ENCODE assay signal across 8 cellular contexts in genomic region chr11:102318469-102318868, GRCh38. TPM values are rescaled to one million over a fixed set of nuclear protein-coding genes. Genes with fewer than 3 reads are reported as not detected.
DNase-seq lines count a peak whose midpoint lies in the region; ATAC-seq and TF ChIP-seq lines count a peak whose summit lies in the region.

No MANE protein-coding gene starts in this region.

- no peaks in the 10 kb centered on the region for H3K36me3 ChIP-seq in DND-41 (ENCODE audit: insufficient read depth, low read length)
- no peaks in the 10 kb centered on the region for H3K36me3 ChIP-seq in lower lobe of right lung

- H2AFZ ChIP-seq in DND-41 (ENCODE audit: low read depth, low read length), result no peak overlapping the region

- peak overlapping the region; percentile 86 for H3K4me2 ChIP-seq in DND-41 (ENCODE audit: insufficient read depth, low read length)

- TF ChIP-seq CTCF in DND-41 (IDR thresholded peaks at IDR 0.05; ENCODE audit: borderline replicate concordance, extremely low read depth, low read length, poor library complexity, severe bottlenecking), result peak; percentile 9
- TF ChIP-seq CTCF in lower lobe of right lung (IDR thresholded peaks at IDR 0.05), result no peak

- ATAC-seq in DND-41 (ENCODE audit: insufficient read depth, low read depth) (no peak), HG03378 (IDR thresholded peaks at IDR 0.05; ENCODE audit: unreplicated experiment) (peak; percentile 16), lower lobe of right lung (peak; percentile 10 to 28), GM18861 (IDR thresholded peaks at IDR 0.05; ENCODE audit: unreplicated experiment) (no peak)

- no peaks in the 10 kb centered on the region for H3K9me3 ChIP-seq in DND-41 (ENCODE audit: insufficient read depth, low read length, severe bottlenecking)
- no peaks in the 10 kb centered on the region for H3K9me3 ChIP-seq in lower lobe of right lung

- H3K27me3 ChIP-seq in DND-41 (ENCODE audit: insufficient read depth, low read length, poor library complexity) (no peaks in the 10 kb centered on the region), lower lobe of right lung (ENCODE audit: low read depth) (no peaks in the 10 kb centered on the region)

- H3K9ac ChIP-seq in DND-41 (ENCODE audit: low read depth, low read length), result 0 out of 2 replicates have a peak overlapping the region, but pooled peaks have one; percentile 57

- H3K4me3 ChIP-seq in DND-41 (ENCODE audit: low read depth in 1 of 2, low read length in 2 of 2) (peak overlapping the region in 1 of 2 experiments; percentile 73; a peak in 1 of 4 replicates), lower lobe of right lung (peak overlapping the region; percentile 58)

- H4K20me1 ChIP-seq in DND-41 (ENCODE audit: insufficient read depth, low read length), result no peaks in the 10 kb centered on the region

- H3K4me1 ChIP-seq in DND-41 (ENCODE audit: insufficient read depth, low read length), result peaks cover 71% of the 10 kb centered on the region
- H3K4me1 ChIP-seq in lower lobe of right lung, result peaks cover 61% of the 10 kb centered on the region

- DNase-seq in DND-41 (no peak), activated T-cell treated with anti-CD3 and anti-CD28 coated beads for 48 hours (ENCODE audit: low read depth) (peak; percentile 49), lower lobe of right lung (no peak), NCI-H524 (lab: John Stamatoyannopoulos, UW) (no peak), DMS114 treated with DMSO at 0.1 percent for 48 hours (lab: John Stamatoyannopoulos, UW; ENCODE audit: unreplicated experiment) (no peak), NCI-H187 (lab: John Stamatoyannopoulos, UW) (no peak)

- H3K27ac ChIP-seq in DND-41 (ENCODE audit: low read length), result no peak overlapping the region
- peak overlapping the region; percentile 81 for H3K27ac ChIP-seq in lower lobe of right lung

- no peaks in the 10 kb centered on the region for H3K79me2 ChIP-seq in DND-41 (ENCODE audit: insufficient read depth, low read length)

- intact Hi-C loops in lower lobe of right lung (cut with DNase I), result no loop called here

RNA-seq across cellular contexts. Expression of gene BIRC3, which starts 1.2 kb away (rescaled TPM):
- 17.8 TPM for total RNA-seq in lower lobe of right lung

RNA-seq across cellular contexts. Expression of gene BIRC2, which starts 28.5 kb away (rescaled TPM):
- total RNA-seq in lower lobe of right lung, result 46.0 TPM

Comparison
In these comparisons a context has a peak if more than half of its experiments do, and no peak if none do; other contexts are left out.
1. ATAC-seq: peak in HG03378 (single experiment) and lower lobe of right lung (2 of 2); none in DND-41 (single experiment) and GM18861 (single experiment).